ENCODE assay signal across 8 cellular contexts in the genomic region with DNA sequence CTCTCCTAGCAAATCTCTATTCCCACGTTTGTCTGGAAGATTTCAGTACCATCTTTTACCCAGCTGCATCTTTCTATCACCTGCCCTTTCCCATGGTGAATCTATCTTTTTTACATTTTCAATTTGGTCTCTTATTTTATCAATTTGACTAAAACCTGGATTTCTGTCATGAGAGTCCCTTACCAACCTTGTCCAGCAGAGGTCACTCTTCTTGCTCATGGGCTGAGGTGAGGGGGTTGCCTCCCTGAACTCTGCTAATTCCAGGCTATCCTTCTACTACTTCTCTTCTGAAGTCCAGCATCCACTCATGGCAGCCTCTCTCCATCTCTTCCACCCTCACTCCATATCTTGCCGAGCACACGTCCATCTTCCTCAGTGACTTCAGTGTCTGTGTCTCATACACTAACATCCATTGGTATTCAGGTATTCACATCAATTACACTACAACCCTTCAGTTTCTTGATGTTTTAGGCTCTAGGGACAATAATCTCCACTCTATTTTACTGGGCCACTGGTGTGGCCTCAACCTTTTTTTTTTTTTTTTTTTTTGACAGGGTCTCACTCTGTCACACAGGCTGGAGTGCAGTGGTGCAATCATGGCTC. TPM values are rescaled to one million over a fixed set of nuclear protein-coding genes. Genes with fewer than 3 reads are reported as not detected.
DNase-seq lines count a peak whose midpoint lies in the region; ATAC-seq and TF ChIP-seq lines count a peak whose summit lies in the region.

No MANE protein-coding gene starts in this region.

- peaks cover 14% of the 10 kb centered on the region for H3K4me1 Mint-ChIP-seq in memory B cell

- no peak overlapping the region; the same call in 1 of the 2 replicates for H2AFZ ChIP-seq in OCI-LY7 (ENCODE audit: low read length)

- peaks cover 4% of the 10 kb centered on the region for H3K9me3 Mint-ChIP-seq in memory B cell

- H3K79me2 ChIP-seq in OCI-LY7 (ENCODE audit: insufficient read depth, low read depth, low read length) = no peaks in the 10 kb centered on the region

- H3K9me2 ChIP-seq in OCI-LY7 (ENCODE audit: insufficient read depth, low read length) = no peaks in the 10 kb centered on the region

- H3K4me3 Mint-ChIP-seq in memory B cell = no peak overlapping the region

- no peak overlapping the region for H3K4me2 ChIP-seq in OCI-LY7 (ENCODE audit: low read length)

- ATAC-seq in HG02759 (IDR thresholded peaks at IDR 0.05; ENCODE audit: unreplicated experiment) = peak; percentile 59
- ATAC-seq in memory B cell (ENCODE audit: low read depth) = peak; percentile 63
- no peak for ATAC-seq in HG02588 (IDR thresholded peaks at IDR 0.05; ENCODE audit: unreplicated experiment)

- peak; percentile 24 for DNase-seq in activated naive CD4-positive, alpha-beta T cell treated with Interleukin-2 at 50 U/mL for 16 hours
- no peak for DNase-seq in activated naive CD4-positive, alpha-beta T cell (lab: John Stamatoyannopoulos, UW)
- DNase-seq in OCI-LY7 (ENCODE audit: low spot score) (peak; percentile 73), T47D (ENCODE audit: low read depth in 1 of 2, low spot score in 1 of 2) (peak; percentile 11 to 48), memory B cell (ENCODE audit: low spot score in 2 of 2) (peak; percentile 60 to 62), UCSD-AML1 (lab: John Stamatoyannopoulos, UW; ENCODE audit: unreplicated experiment) (no peak)

- no peaks in the 10 kb centered on the region for H3K9me3 ChIP-seq in OCI-LY7 (ENCODE audit: low read length)

- H3K36me3 Mint-ChIP-seq in memory B cell = peaks cover 4% of the 10 kb centered on the region

- BruUV-seq in OCI-LY7 (replicated peaks; lab: Mats Ljungman, UMichigan) = no TSS peak

- intact Hi-C loops in OCI-LY7 (cut with micrococcal nuclease; ENCODE audit: unreplicated experiment) = loop anchor here (5.0 kb wide), 2 partner anchors 91 to 221 kb away; a partner anchor contains a TSS

- no peaks in the 10 kb centered on the region for H3K27me3 Mint-ChIP-seq in memory B cell

- CTCF ChIA-PET in OCI-LY7 (lab: Charles Lee; ENCODE audit: unreplicated experiment) = interaction anchor here (0.9 kb wide), 1 partner anchor 94 kb away, joined by 3 read pairs; no protein-coding TSS in a partner anchor

- no peaks in the 10 kb centered on the region for H3K36me3 ChIP-seq in OCI-LY7 (ENCODE audit: insufficient read depth, low read length)

- H3K27ac ChIP-seq in OCI-LY7 (ENCODE audit: low read depth, low read length, poor library complexity, severe bottlenecking) = no peak overlapping the region

- peak; percentile 99 for TF ChIP-seq CTCF in OCI-LY7 (conservative IDR thresholded peaks at IDR 0.05; ENCODE audit: low read length)

- H4K20me1 ChIP-seq in OCI-LY7 (ENCODE audit: insufficient read depth, low read length) = no peaks in the 10 kb centered on the region

- no peak overlapping the region for H3K4me3 ChIP-seq in OCI-LY7 (ENCODE audit: low read depth, low read length, poor library complexity, severe bottlenecking)

- POLR2A ChIA-PET in OCI-LY7 (lab: Charles Lee) = interaction anchor here (0.5 to 1.6 kb wide), 5 partner anchors 11 to 156 kb away, joined by 3 to 5 read pairs (median 3); no protein-coding TSS in a partner anchor

- in situ Hi-C loops in T47D (cut with HindIII; ENCODE audit: low pct_unique_long_range_greater_than_20kb, low sequenced_read_pairs) = no loop called here

- peaks cover 3% of the 10 kb centered on the region for H3K4me1 ChIP-seq in OCI-LY7 (ENCODE audit: insufficient read depth, low read length, poor library complexity, severe bottlenecking)

- H3K27ac Mint-ChIP-seq in memory B cell = no peak overlapping the region

RNA-seq across cellular contexts. Expression of a gene that starts 17.8 kb away (rescaled TPM):
- total RNA-seq in OCI-LY7 (2014; rRNA removed; shearing (Covaris generic)) = 15.1 and 24.6 TPM in 2 replicates
- 39.8 and 42.9 TPM in 2 replicates for total RNA-seq in OCI-LY7 (2022)

Comparison
In these comparisons a context has a peak if more than half of its experiments do, and no peak if none do; other contexts are left out.
1. DNase-seq: peak in activated naive CD4-positive, alpha-beta T cell treated with Interleukin-2 at 50 U/mL for 16 hours (single experiment), OCI-LY7 (single experiment), T47D (2 of 2) and memory B cell (2 of 2); none in activated naive CD4-positive, alpha-beta T cell (0 of 4) and UCSD-AML1 (single experiment).